ENCODE assay signal across 26 cellular contexts in the genomic region with DNA sequence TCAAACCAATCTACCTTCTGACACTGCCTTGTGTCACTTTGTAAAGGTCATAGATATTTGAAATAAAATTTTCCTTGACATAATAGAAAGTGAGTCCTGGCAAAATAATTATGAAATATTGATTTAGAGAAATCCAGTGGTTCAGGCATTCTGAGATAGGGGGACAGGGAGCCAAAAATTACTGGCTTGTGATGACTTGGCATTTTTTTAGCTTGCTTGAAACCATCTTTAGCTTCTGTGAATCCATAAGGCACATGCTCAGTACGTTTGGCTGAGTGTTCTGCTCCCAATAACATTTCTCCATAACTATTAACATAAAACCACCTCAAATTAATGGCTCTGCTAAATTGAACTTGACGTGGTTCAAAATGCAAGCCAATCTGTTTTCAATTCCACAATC.
"Had no signal": no experiment of that assay in that cellular context is flagged by ENCODE, and none has a peak within 500 bp of the region (broad histone marks: within the 10 kb centered on the region; RNA-seq: fewer than 3 reads in every experiment).

No MANE protein-coding gene starts in this region.

- ATAC-seq: effector memory CD8-positive, alpha-beta T cell; esophagus mucosa; gastrocnemius medialis; heart right ventricle; left cardiac atrium; left lung; left ventricle myocardium superior; lower lobe of right lung; mucosa of descending colon had no signal

- H3K36me3 ChIP-seq: colonic mucosa, esophagus squamous epithelium, gastrocnemius medialis, heart right ventricle, left lung, lower lobe of right lung had no signal

- H3K27ac ChIP-seq: colonic mucosa, epithelial cell of prostate, esophagus squamous epithelium, gastrocnemius medialis, heart right ventricle, left lung, lower lobe of right lung had no signal

- FAIRE-seq: endometrium, islet of Langerhans, keratinocyte had no signal

- H3K9me3 ChIP-seq: colonic mucosa, gastrocnemius medialis, heart right ventricle, left lung, lower lobe of right lung had no signal

- H3K4me1 ChIP-seq: colonic mucosa, esophagus squamous epithelium, gastrocnemius medialis, heart right ventricle, left lung, lower lobe of right lung had no signal

- H3K4me3 ChIP-seq: colonic mucosa, esophagus squamous epithelium, gastrocnemius medialis, heart right ventricle, left lung, lower lobe of right lung, mucosa of descending colon had no signal

- DNase-seq: colonic mucosa; cortex of kidney; effector CD8-positive, alpha-beta T cell; effector memory CD8-positive, alpha-beta T cell; endodermal cell; erythroblast; esophagus squamous epithelium; foreskin fibroblast; foreskin melanocyte; gastrocnemius medialis; glutamatergic neuron; head of caudate nucleus; heart right ventricle; hippocampal formation; left cardiac atrium; left lung; left ventricle myocardium superior; lower lobe of right lung; mesenchymal stem cell; mucosa of descending colon; naive B cell had no signal

- H3K27me3 ChIP-seq: colonic mucosa, esophagus squamous epithelium, gastrocnemius medialis, heart right ventricle, left lung had no signal
